ENCODE assay signal across 8 cellular contexts in genomic region chr4:1713452-1713851, GRCh38. TPM values are rescaled to one million over a fixed set of nuclear protein-coding genes. Genes with fewer than 3 reads are reported as not detected.
DNase-seq lines count a peak whose midpoint lies in the region; ATAC-seq and TF ChIP-seq lines count a peak whose summit lies in the region.
"Not testable (repeated sequence)": the region's sequence is repeated elsewhere in the genome, so short reads cannot be mapped to it uniquely, and the experiment has no call there.

No MANE protein-coding gene starts in this region.

- not testable (repeated sequence) for H3K36me3 ChIP-seq in CD4-positive, CD25-positive, alpha-beta regulatory T cell (ENCODE audit: control insufficient read depth, insufficient read depth, low read length)
- peaks cover 74% of the 10 kb centered on the region for H3K36me3 ChIP-seq in WERI-Rb-1
- peaks cover 2 to 27% of the 10 kb centered on the region in 2 donors for H3K36me3 ChIP-seq in esophagus (ENCODE audit: control insufficient read depth in 2 of 2, insufficient read depth in 2 of 2, low read length in 1 of 2)
- peaks cover 0 to 37% of the 10 kb centered on the region in 2 donors for H3K36me3 ChIP-seq in left lung
- peaks cover 21% of the 10 kb centered on the region for H3K36me3 ChIP-seq in neutrophil
- H3K36me3 ChIP-seq in suprapubic skin, result peaks cover 15% of the 10 kb centered on the region

- 43 to 49% methylated on average over 11 of the region's 11 CpGs for WGBS in esophagus, 2 donors
- 40% methylated on average over 10 of the region's 11 CpGs for WGBS in suprapubic skin

- not testable (repeated sequence) for TF ChIP-seq EP300 in suprapubic skin (IDR thresholded peaks at IDR 0.05)

- peaks cover 10 to 61% (median 39%) of the 10 kb centered on the region in 4 donors for H3K4me1 Mint-ChIP-seq in CD4-positive, CD25-positive, alpha-beta regulatory T cell

- in situ Hi-C loops in astrocyte of the cerebellum (cut with HindIII; ENCODE audit: low sequenced_read_pairs), result not testable (repeated sequence)

- H3K36me3 Mint-ChIP-seq in CD4-positive, CD25-positive, alpha-beta regulatory T cell, result not testable (repeated sequence)

- intact Hi-C loops in left lung (cut with DNase I), result not testable (repeated sequence)

- H3K4me3 Mint-ChIP-seq in CD4-positive, CD25-positive, alpha-beta regulatory T cell, result peak overlapping the region; percentile 96 to 99 (median 97)

- ATAC-seq in CD4-positive, CD25-positive, alpha-beta regulatory T cell (ENCODE audit: low read depth in 2 of 2); left lung: not testable (repeated sequence)

- peak overlapping the region; percentile 94 for H3K27ac ChIP-seq in CD4-positive, CD25-positive, alpha-beta regulatory T cell (ENCODE audit: insufficient read depth, low read length, poor library complexity, severe bottlenecking)
- H3K27ac ChIP-seq in WERI-Rb-1 (peak overlapping the region; percentile 100), esophagus (ENCODE audit: low read depth in 2 of 2, low read length in 1 of 2) (peak overlapping the region; percentile 99 to 100), left lung (peak overlapping the region; percentile 99), neutrophil (peak overlapping the region; percentile 100), suprapubic skin (peak overlapping the region; percentile 99)

- not testable (repeated sequence) for H3K9me3 Mint-ChIP-seq in CD4-positive, CD25-positive, alpha-beta regulatory T cell

- H3K27me3 Mint-ChIP-seq in CD4-positive, CD25-positive, alpha-beta regulatory T cell, result not testable (repeated sequence)

- not testable (repeated sequence) for H3K9me3 ChIP-seq in CD4-positive, CD25-positive, alpha-beta regulatory T cell (ENCODE audit: control insufficient read depth in 2 of 2, low read length in 2 of 2); WERI-Rb-1 (ENCODE audit: severe bottlenecking); esophagus (ENCODE audit: control insufficient read depth in 2 of 2, insufficient read depth in 1 of 2, low read depth in 1 of 2, low read length in 1 of 2); left lung; neutrophil; suprapubic skin

- not testable (repeated sequence) for TF ChIP-seq CTCF in WERI-Rb-1 (IDR thresholded peaks at IDR 0.05; ENCODE audit: low read depth, low read length); astrocyte of the cerebellum (IDR thresholded peaks at IDR 0.05; ENCODE audit: low read depth, low read length, missing control alignments); left lung (IDR thresholded peaks at IDR 0.05); neutrophil (IDR thresholded peaks at IDR 0.05); suprapubic skin (IDR thresholded peaks at IDR 0.05)

- peaks cover 56% of the 10 kb centered on the region for H3K4me1 ChIP-seq in CD4-positive, CD25-positive, alpha-beta regulatory T cell (ENCODE audit: control insufficient read depth, insufficient read depth, low read length, poor library complexity, severe bottlenecking)
- H3K4me1 ChIP-seq in esophagus (ENCODE audit: control insufficient read depth in 2 of 2, insufficient read depth in 2 of 2, low read length in 1 of 2) (peaks cover 8 to 22% of the 10 kb centered on the region in 2 donors), left lung (peaks cover 10 to 65% of the 10 kb centered on the region in 2 donors), neutrophil (ENCODE audit: control insufficient read depth in 1 of 2, insufficient read depth in 1 of 2, low read depth in 1 of 2, low read length in 1 of 2) (peaks cover 49% of the 10 kb centered on the region in 2 experiments), suprapubic skin (peaks cover 78% of the 10 kb centered on the region)

- not testable (repeated sequence) for H3K27me3 ChIP-seq in CD4-positive, CD25-positive, alpha-beta regulatory T cell (ENCODE audit: control insufficient read depth, insufficient read depth, low read length); WERI-Rb-1 (ENCODE audit: insufficient read depth, low read depth, severe bottlenecking); esophagus (ENCODE audit: control insufficient read depth in 1 of 2, insufficient read depth in 2 of 2, low read length in 2 of 2); left lung; neutrophil; suprapubic skin

- peak overlapping the region; percentile 86 for H3K4me3 ChIP-seq in CD4-positive, CD25-positive, alpha-beta regulatory T cell (ENCODE audit: low read depth, low read length)
- peak overlapping the region; percentile 99 for H3K4me3 ChIP-seq in Jurkat, Clone E6-1 (ENCODE audit: low read length)
- peak overlapping the region; percentile 71 for H3K4me3 ChIP-seq in WERI-Rb-1 (ENCODE audit: low read depth, low read length)
- H3K4me3 ChIP-seq in astrocyte of the cerebellum (ENCODE audit: low read depth, low read length), result peak overlapping the region; percentile 72
- H3K4me3 ChIP-seq in esophagus (ENCODE audit: low read depth in 1 of 2, low read length in 2 of 2), result peak overlapping the region; percentile 73 to 87
- peak overlapping the region; percentile 83 to 89 for H3K4me3 ChIP-seq in left lung
- H3K4me3 ChIP-seq in neutrophil (ENCODE audit: low read depth in 1 of 2, low read length in 1 of 2), result peak overlapping the region; percentile 68 to 89
- H3K4me3 ChIP-seq in suprapubic skin, result peak overlapping the region; percentile 87

- not testable (repeated sequence) for TF ChIP-seq POLR2A in suprapubic skin (IDR thresholded peaks at IDR 0.05)

- peak overlapping the region; percentile 84 to 97 (median 96) for H3K27ac Mint-ChIP-seq in CD4-positive, CD25-positive, alpha-beta regulatory T cell

- not testable (repeated sequence) for DNase-seq in CD4-positive, CD25-positive, alpha-beta regulatory T cell; Jurkat, Clone E6-1 (ENCODE audit: low read depth, low spot score); WERI-Rb-1; astrocyte of the cerebellum (ENCODE audit: low read depth); left lung; suprapubic skin (ENCODE audit: low spot score in 2 of 2)

RNA-seq across cellular contexts. Expression of gene SLBP, which starts 1.3 kb away (rescaled TPM):
- 36.7 TPM for total RNA-seq in CD4-positive, CD25-positive, alpha-beta regulatory T cell
- 10 to 100 TPM; 74.7 to 83.8 (median 78.3) TPM for polyA plus RNA-seq in CD4-positive, CD25-positive, alpha-beta regulatory T cell
- 198 TPM for polyA plus RNA-seq in Jurkat, Clone E6-1 (2012; ENCODE audit: insufficient read depth, insufficient read length)
- 10 to 100 TPM; 24.9 to 38.5 TPM for polyA plus RNA-seq in esophagus
- total RNA-seq in left lung (10 to 100 TPM; 39.1 to 42.8 TPM), suprapubic skin (10 to 100 TPM; 36.9 to 59.1 (median 40.8) TPM)

RNA-seq across cellular contexts. Expression of gene TMEM129, which starts 7.7 kb away (rescaled TPM):
- 19.6 TPM for total RNA-seq in CD4-positive, CD25-positive, alpha-beta regulatory T cell
- 10 to 100 TPM; 29.4 to 33.9 (median 31.0) TPM for polyA plus RNA-seq in CD4-positive, CD25-positive, alpha-beta regulatory T cell
- 30.1 TPM for polyA plus RNA-seq in Jurkat, Clone E6-1 (2012; ENCODE audit: insufficient read depth, insufficient read length)
- polyA plus RNA-seq in esophagus, result 10 to 100 TPM; 21.8 to 25.6 TPM
- total RNA-seq in left lung, result 10 to 100 TPM; 36.8 to 41.1 TPM
- total RNA-seq in suprapubic skin, result 10 to 100 TPM; 50.4 to 77.2 (median 57.6) TPM

RNA-seq across cellular contexts. Expression of gene TACC3, which starts 7.9 kb away (rescaled TPM):
- total RNA-seq in CD4-positive, CD25-positive, alpha-beta regulatory T cell, result 111 TPM
- polyA plus RNA-seq in CD4-positive, CD25-positive, alpha-beta regulatory T cell, result 10 to 100 TPM; 62.0 to 72.9 (median 66.6) TPM
- 164 TPM for polyA plus RNA-seq in Jurkat, Clone E6-1 (2012; ENCODE audit: insufficient read depth, insufficient read length)
- 10 to 100 TPM; 22.5 to 25.7 TPM for polyA plus RNA-seq in esophagus
- total RNA-seq in left lung (10 to 100 TPM; 20.3 to 28.1 TPM), suprapubic skin (10 to 100 TPM in 2 of 4 donors, 1 to 10 TPM in 2; 7.2 to 11.7 (median 8.8) TPM)

RNA-seq across cellular contexts. Expression of gene FAM53A, which starts 29.3 kb away (rescaled TPM):
- total RNA-seq in CD4-positive, CD25-positive, alpha-beta regulatory T cell, result 1.8 TPM
- 1 to 10 TPM in 3 of 4 donors, under 1 TPM in 1; 0.76 to 3.6 (median 1.8) TPM for polyA plus RNA-seq in CD4-positive, CD25-positive, alpha-beta regulatory T cell
- 2.3 TPM for polyA plus RNA-seq in Jurkat, Clone E6-1 (2012; ENCODE audit: insufficient read depth, insufficient read length)
- polyA plus RNA-seq in esophagus, result 1 to 10 TPM; 1.2 to 1.3 TPM
- total RNA-seq in left lung (1 to 10 TPM; 1.8 to 1.9 TPM), suprapubic skin (1 to 10 TPM; 2.2 to 8.0 (median 4.9) TPM)
